ENCODE assay signal across 9 cellular contexts in the genomic region with DNA sequence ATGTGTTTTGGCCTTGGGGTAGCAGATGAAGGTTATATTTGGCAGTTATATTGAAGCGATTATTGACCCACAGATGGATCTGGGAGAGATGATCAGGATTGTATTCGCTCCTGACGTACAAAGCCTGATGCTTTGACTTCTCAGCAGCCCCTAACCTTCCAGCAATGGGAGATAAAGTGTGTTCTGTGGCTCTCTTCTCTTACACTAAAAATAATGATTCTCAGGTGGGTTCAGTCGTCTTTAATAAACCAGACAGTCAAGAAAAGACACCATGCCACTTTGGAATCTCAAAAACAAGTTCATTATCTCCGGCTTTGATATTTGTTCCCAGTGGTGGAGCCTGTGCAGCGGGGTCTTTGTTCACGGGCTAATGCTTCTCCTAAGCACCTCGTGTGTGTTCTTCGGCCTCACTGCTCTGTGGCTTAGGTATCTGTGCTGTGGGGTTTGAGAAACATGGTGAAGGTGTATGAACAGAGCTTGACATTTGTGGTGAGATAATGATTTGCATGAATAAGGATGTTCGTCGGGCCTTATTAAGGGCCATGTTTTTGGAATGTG. TPM values are rescaled to one million over a fixed set of nuclear protein-coding genes. Genes with fewer than 3 reads are reported as not detected.
DNase-seq lines count a peak whose midpoint lies in the region; ATAC-seq and TF ChIP-seq lines count a peak whose summit lies in the region.
"Had no signal": no experiment of that assay in that cellular context is flagged by ENCODE, and none has a peak within 500 bp of the region (broad histone marks: within the 10 kb centered on the region; RNA-seq: fewer than 3 reads in every experiment).

No MANE protein-coding gene starts in this region.

- DNase-seq in H7: no peak
- no peak for DNase-seq in SK-N-MC (ENCODE audit: low read depth, low spot score)
- peak in 1 of 2 donors; percentile 10 for DNase-seq in foreskin fibroblast
- DNase-seq in skeletal muscle cell (ENCODE audit: low read depth): no peak
- no peak for DNase-seq in SIG-M5 (lab: John Stamatoyannopoulos, UW)
- no peak for DNase-seq in cerebellum (ENCODE audit: low spot score)
- DNase-seq: stimulated activated CD4-positive, alpha-beta T cell treated with anti-CD3 and anti-CD28 coated beads, Interleukin-4, amount 100 ng/mL, for 1 hour had no signal

- no peaks in the 10 kb centered on the region for H3K36me3 ChIP-seq in H7 (replicated peaks; ENCODE audit: control insufficient read depth, insufficient read depth, low read length)
- H3K36me3 ChIP-seq in SK-N-MC (ENCODE audit: insufficient read depth, low read length): peaks cover 5% of the 10 kb centered on the region

- no peak for TF ChIP-seq CTCF in foreskin fibroblast (IDR thresholded peaks at IDR 0.05; ENCODE audit: low read depth, low read length)

- peak overlapping the region; percentile 56 for H3K9ac ChIP-seq in SK-N-MC (ENCODE audit: insufficient read length)

- ATAC-seq in GM21723 (IDR thresholded peaks at IDR 0.05; ENCODE audit: unreplicated experiment): no peak
- ATAC-seq in HG03196 (IDR thresholded peaks at IDR 0.05; ENCODE audit: unreplicated experiment): no peak

- H3K27ac ChIP-seq in SK-N-MC: no peak overlapping the region

- H3K27me3 ChIP-seq in H7 (ENCODE audit: control insufficient read depth, insufficient read depth, low read length): peaks cover 37% of the 10 kb centered on the region

- H3K4me3 ChIP-seq in H7 (ENCODE audit: insufficient read depth, low read depth, low read length) (peak overlapping the region; percentile 86; the same call in 1 of the 2 replicates), SK-N-MC (peak overlapping the region; percentile 91), foreskin fibroblast (ENCODE audit: low read depth in 1 of 2, low read length in 2 of 2) (peak overlapping the region; percentile 81 to 87), skeletal muscle cell (ENCODE audit: low read depth, low read length) (peak overlapping the region; percentile 91)

- H3K9me3 ChIP-seq in SK-N-MC (ENCODE audit: low read depth, low read length): no peaks in the 10 kb centered on the region

RNA-seq across cellular contexts. Expression of a gene that starts 1.6 kb away (rescaled TPM):
- 14.1 and 14.9 TPM in 2 replicates for total RNA-seq in H7 (2014; rRNA removed; shearing (Covaris generic))
- total RNA-seq in cerebellum: 36.5 TPM

RNA-seq across cellular contexts. Expression of a gene that starts 45.8 kb away (rescaled TPM):
- total RNA-seq in H7 (2014; rRNA removed; shearing (Covaris generic)): 0.07 and 0.33 TPM in 2 replicates
- 12.3 TPM for total RNA-seq in cerebellum

RNA-seq across cellular contexts. Expression of a gene that starts 53.7 kb away (rescaled TPM):
- 2.2 and 3.6 TPM in 2 replicates for total RNA-seq in H7 (2014; rRNA removed; shearing (Covaris generic))
- 5.4 TPM for total RNA-seq in cerebellum

Comparison
In these comparisons a context has a peak if more than half of its experiments do, and no peak if none do; other contexts are left out.
1. RNA of a gene that starts 45.8 kb away (total RNA-seq): 12.3 TPM in cerebellum (single experiment); 0.07 to 0.33 TPM in H7; every median in the first group is over 10 times any median in the second.
2. Peak in every context shown above with its lines, with median percentiles within 50 percentile points of each other: H3K4me3 ChIP-seq.